Comparison of ENCODE assay signal across 13 cellular contexts in the genomic region with DNA sequence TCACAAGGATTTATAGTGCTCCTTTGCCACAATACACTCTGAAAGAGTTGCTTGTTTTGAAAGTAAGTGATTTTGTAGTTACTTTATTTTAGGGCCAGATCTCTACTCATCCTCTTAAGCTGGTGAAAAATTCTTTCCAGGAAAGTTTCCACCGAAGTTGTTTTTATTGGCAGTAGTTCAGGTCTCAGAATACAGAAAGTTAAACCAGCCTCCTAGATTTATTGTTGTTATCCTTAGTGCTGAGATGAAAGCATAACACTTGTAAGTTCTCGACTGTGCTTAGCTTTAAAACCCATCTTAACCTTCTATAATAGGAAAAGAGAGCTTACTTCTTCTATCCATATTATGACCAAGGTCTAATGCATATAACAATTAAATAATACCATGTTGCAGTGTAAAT. TPM values are rescaled to one million over a fixed set of nuclear protein-coding genes. Genes with fewer than 3 reads are reported as not detected.
A peak's percentile ranks its signal among the peaks of the same experiment; 100 is the strongest.
DNase-seq lines count a peak whose midpoint lies in the region; ATAC-seq and TF ChIP-seq lines count a peak whose summit lies in the region.
"Had no signal": no experiment of that assay in that cellular context is flagged by ENCODE, and none has a peak within 500 bp of the region (broad histone marks: within the 10 kb centered on the region; RNA-seq: fewer than 3 reads in every experiment).

No MANE protein-coding gene starts in this region.

- no peak overlapping the region for H3K14ac ChIP-seq in H9 (ENCODE audit: insufficient read depth, low read length)

- H3K18ac ChIP-seq in H9 (ENCODE audit: insufficient read length, low read depth, low read length), result no peak overlapping the region

- no peak overlapping the region for H3K4me3 ChIP-seq in AG04449 (ENCODE audit: low read depth, low read length)
- H3K4me3 ChIP-seq: colonic mucosa had no signal

- H3K4me3 Mint-ChIP-seq in nephron progenitor cell (peak overlapping the region; percentile 16), H9 (no peak overlapping the region)
- H3K4me3 Mint-ChIP-seq: activated T-cell treated with anti-CD3 and anti-CD28 coated beads, Interleukin-2, amount 50 U/mL, for 24 hours had no signal

- H3K4me2 ChIP-seq in H9 (ENCODE audit: insufficient read depth, insufficient read length, low read length), result no peak overlapping the region

- H3K79me1 ChIP-seq in H9 (ENCODE audit: insufficient read depth, low read depth, low read length, poor library complexity, severe bottlenecking), result peaks cover 2% of the 10 kb centered on the region

- H3K27me3 Mint-ChIP-seq in nephron progenitor cell (ENCODE audit: low read depth, poor library complexity), result no peaks in the 10 kb centered on the region
- no peaks in the 10 kb centered on the region for H3K27me3 Mint-ChIP-seq in H9 (ENCODE audit: low read depth)
- H3K27me3 Mint-ChIP-seq: activated T-cell treated with anti-CD3 and anti-CD28 coated beads, Interleukin-2, amount 50 U/mL, for 24 hours; naive B cell had no signal

- H3K27me3 ChIP-seq in H9 (ENCODE audit: insufficient read depth, low read length), result no peaks in the 10 kb centered on the region
- H3K27me3 ChIP-seq: colonic mucosa had no signal

- no peak overlapping the region for H2BK15ac ChIP-seq in H9 (ENCODE audit: low read depth, low read length)

- no CpG with 5 or more reads among the region's 2 CpGs for WGBS in H9 (ENCODE audit: extremely low coverage, insufficient read length, low lambda C conversion rate)

- no peak overlapping the region for H2AK5ac ChIP-seq in H9 (ENCODE audit: insufficient read length, low read length)

- H3T11ph ChIP-seq in H9 (ENCODE audit: low read length), result no peak overlapping the region

- H2AFZ ChIP-seq in H9 (ENCODE audit: low read length), result no peak overlapping the region

- no peaks in the 10 kb centered on the region for H4K20me1 ChIP-seq in H9 (ENCODE audit: control insufficient read depth, insufficient read depth, insufficient read length)

- H3K23ac ChIP-seq in H9 (ENCODE audit: insufficient read length, low read depth, low read length), result no peak overlapping the region

- no peak overlapping the region for H4K5ac ChIP-seq in H9 (ENCODE audit: insufficient read length, low read depth, low read length)

- H3K36me3 Mint-ChIP-seq in nephron progenitor cell (ENCODE audit: low read depth), result peaks cover 33% of the 10 kb centered on the region
- peaks cover 6 to 17% (median 15%) of the 10 kb centered on the region in 3 experiments; a peak in 5 of 7 replicates for H3K36me3 Mint-ChIP-seq in H9 (ENCODE audit: insufficient read depth in 1 of 3, low read depth in 3 of 3)

- H3K4me1 Mint-ChIP-seq in nephron progenitor cell (peaks cover 22% of the 10 kb centered on the region), H9 (no peaks in the 10 kb centered on the region)

- no peak overlapping the region for H3K4ac ChIP-seq in H9 (ENCODE audit: low read depth, low read length)

- TF ChIP-seq CTCF in AG04449 (IDR thresholded peaks at IDR 0.05; ENCODE audit: insufficient read depth, low read length, missing control alignments), result no peak
- no peak for TF ChIP-seq CTCF in nephron progenitor cell (IDR thresholded peaks at IDR 0.05)
- TF ChIP-seq CTCF in H9 (conservative IDR thresholded peaks at IDR 0.05), result no peak

- DNase-seq in AG04449 (ENCODE audit: low read depth, low spot score) (peak; percentile 51), HT1080 (ENCODE audit: low read depth) (peak; percentile 21), dermis blood vessel endothelial cell (peak; percentile 82), nephron progenitor cell (no peak), NCI-H345 treated with DMSO at 0.1 percent for 48 hours (lab: John Stamatoyannopoulos, UW; ENCODE audit: unreplicated experiment) (no peak), kidney tubule cell (ENCODE audit: low spot score) (no peak), H9 (no peak)
- DNase-seq: activated T-cell treated with anti-CD3 and anti-CD28 coated beads, Interleukin-2, amount 50 U/mL, for 24 hours; C1 segment of cervical spinal cord; colonic mucosa; naive B cell; NCI-H2171 treated with DMSO at 0.1 percent for 48 hours had no signal

- no peak for ATAC-seq in GM21526 (IDR thresholded peaks at IDR 0.05; ENCODE audit: low FRiP score, unreplicated experiment)

- H3K23me2 ChIP-seq in H9 (ENCODE audit: insufficient read length, low read depth, low read length, poor library complexity, severe bottlenecking), result no peaks in the 10 kb centered on the region

- H2BK20ac ChIP-seq in H9 (ENCODE audit: low read depth, low read length, poor library complexity, severe bottlenecking), result no peak overlapping the region

- H3K9ac ChIP-seq in H9 (ENCODE audit: extremely low read depth, insufficient read length, low read length), result no peak overlapping the region

- no peak overlapping the region for H4K8ac ChIP-seq in H9 (replicated peaks; ENCODE audit: insufficient read length, low read depth, low read length)

- no peak overlapping the region for H3K27ac ChIP-seq in H9 (ENCODE audit: insufficient read length, low read depth, low read length)
- H3K27ac ChIP-seq: colonic mucosa had no signal

- no peak overlapping the region for H2BK5ac ChIP-seq in H9 (ENCODE audit: insufficient read length, low read length)

- no peak overlapping the region for H3K56ac ChIP-seq in H9 (ENCODE audit: insufficient read length, low read depth, low read length)

- H3K79me2 ChIP-seq in H9 (ENCODE audit: insufficient read depth, low read length), result no peaks in the 10 kb centered on the region; the same call in 1 of the 2 replicates

- H4K91ac ChIP-seq in H9 (ENCODE audit: insufficient read length, low read depth, low read length), result no peak overlapping the region

- POLR2A ChIA-PET in AG04449 (lab: Yijun Ruan, JAX), result interaction anchor here (1.1 kb wide), 1 partner anchor 12 kb away, joined by 3 read pairs; no protein-coding TSS in a partner anchor

- CTCF ChIA-PET in AG04449 (lab: Yijun Ruan, JAX), result interaction anchor here (1.0 to 4.0 kb wide), 5 partner anchors 11 to 89 kb away, joined by 3 to 23 read pairs (median 4); no protein-coding TSS in a partner anchor

- H3K4me1 ChIP-seq in H9 (ENCODE audit: insufficient read depth, low read length), result no peaks in the 10 kb centered on the region

- H2BK12ac ChIP-seq in H9 (ENCODE audit: insufficient read length, low read depth, low read length), result no peak overlapping the region

- H3K9me3 Mint-ChIP-seq in nephron progenitor cell (no peaks in the 10 kb centered on the region), H9 (no peaks in the 10 kb centered on the region)
- H3K9me3 Mint-ChIP-seq: activated T-cell treated with anti-CD3 and anti-CD28 coated beads, Interleukin-2, amount 50 U/mL, for 24 hours; naive B cell had no signal

- no peaks in the 10 kb centered on the region for H3K9me3 ChIP-seq in H9 (ENCODE audit: control insufficient read depth, low read depth, low read length)
- H3K9me3 ChIP-seq: colonic mucosa had no signal

- H3K27ac Mint-ChIP-seq in nephron progenitor cell (peak overlapping the region; percentile 37), H9 (no peak overlapping the region)

- no peak overlapping the region for H2BK120ac ChIP-seq in H9 (ENCODE audit: low read depth, low read length, poor library complexity, severe bottlenecking)

RNA-seq across cellular contexts. Expression of a gene that starts 5.5 kb away (rescaled TPM):
- total RNA-seq in HT1080 (2014; rRNA removed; shearing (Covaris generic)), result 26.6 and 34.3 TPM in 2 replicates
- polyA plus RNA-seq in HT1080 (2015; cell fraction: cytosol; rRNA removed), result 34.0 and 43.6 TPM in 2 replicates
- 62.2 and 62.8 TPM in 2 replicates for polyA plus RNA-seq in HT1080 (2015; cell fraction: nucleus; rRNA removed)
- total RNA-seq in dermis blood vessel endothelial cell, result 32.7 and 57.0 TPM in 2 replicates
- 36.7 and 37.4 TPM in 2 replicates for total RNA-seq in H9 (2021)

RNA-seq across cellular contexts. Expression of a gene that starts 5.9 kb away (rescaled TPM):
- 59.2 and 65.2 TPM in 2 replicates for total RNA-seq in HT1080 (2014; rRNA removed; shearing (Covaris generic))
- 85.7 and 87.3 TPM in 2 replicates for polyA plus RNA-seq in HT1080 (2015; cell fraction: cytosol; rRNA removed)
- 61.2 and 66.9 TPM in 2 replicates for polyA plus RNA-seq in HT1080 (2015; cell fraction: nucleus; rRNA removed)
- total RNA-seq in dermis blood vessel endothelial cell, result 15.3 and 30.6 TPM in 2 replicates
- 26.8 and 28.9 TPM in 2 replicates for total RNA-seq in H9 (2021)

Comparison
In these comparisons a context has a peak if more than half of its experiments do, and no peak if none do; other contexts are left out.
1. DNase-seq: peak in AG04449 (single experiment), HT1080 (single experiment) and dermis blood vessel endothelial cell (single experiment); none in nephron progenitor cell (single experiment), NCI-H345 treated with DMSO at 0.1 percent for 48 hours (single experiment), kidney tubule cell (single experiment) and H9 (single experiment).